ENCODE assay signal across 1 cellular context in the genomic region with DNA sequence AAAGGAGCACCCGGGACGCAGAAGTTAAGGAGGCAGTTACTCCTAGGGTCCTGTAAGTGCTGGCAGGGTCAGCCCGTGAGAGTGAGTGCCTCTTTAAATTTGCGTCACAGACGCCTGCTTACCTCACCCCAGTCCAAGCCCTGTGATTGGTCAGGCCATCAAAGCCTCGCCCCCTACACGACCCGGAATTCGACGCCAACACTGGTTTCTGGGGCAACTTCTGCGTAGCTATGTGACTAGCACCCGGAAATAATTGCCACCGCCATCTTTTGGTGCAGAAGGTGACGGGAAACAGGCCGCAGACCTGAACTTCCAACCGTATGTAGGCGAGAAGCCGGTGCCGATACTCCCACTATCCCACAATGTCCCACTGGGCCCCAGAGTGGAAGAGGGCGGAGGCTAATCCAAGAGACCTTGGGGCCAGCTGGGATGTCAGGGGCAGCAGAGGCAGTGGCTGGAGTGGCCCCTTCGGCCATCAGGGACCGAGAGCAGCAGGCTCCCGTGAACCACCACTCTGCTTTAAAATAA.
A peak's percentile ranks its signal among the peaks of the same experiment; 100 is the strongest.
TF ChIP-seq lines count a peak whose summit lies in the region.

A gene (plus strand): TSS at position 265 of the 528 bp plus-strand sequence. CDS start 98 bp downstream, at position 363.

TF ChIP-seq in K562, 482 proteins besides CTCF, POLR2A, EP300 and RAD21 (continued from another document and continues in another):
- TF ChIP-seq, protein P1, sequence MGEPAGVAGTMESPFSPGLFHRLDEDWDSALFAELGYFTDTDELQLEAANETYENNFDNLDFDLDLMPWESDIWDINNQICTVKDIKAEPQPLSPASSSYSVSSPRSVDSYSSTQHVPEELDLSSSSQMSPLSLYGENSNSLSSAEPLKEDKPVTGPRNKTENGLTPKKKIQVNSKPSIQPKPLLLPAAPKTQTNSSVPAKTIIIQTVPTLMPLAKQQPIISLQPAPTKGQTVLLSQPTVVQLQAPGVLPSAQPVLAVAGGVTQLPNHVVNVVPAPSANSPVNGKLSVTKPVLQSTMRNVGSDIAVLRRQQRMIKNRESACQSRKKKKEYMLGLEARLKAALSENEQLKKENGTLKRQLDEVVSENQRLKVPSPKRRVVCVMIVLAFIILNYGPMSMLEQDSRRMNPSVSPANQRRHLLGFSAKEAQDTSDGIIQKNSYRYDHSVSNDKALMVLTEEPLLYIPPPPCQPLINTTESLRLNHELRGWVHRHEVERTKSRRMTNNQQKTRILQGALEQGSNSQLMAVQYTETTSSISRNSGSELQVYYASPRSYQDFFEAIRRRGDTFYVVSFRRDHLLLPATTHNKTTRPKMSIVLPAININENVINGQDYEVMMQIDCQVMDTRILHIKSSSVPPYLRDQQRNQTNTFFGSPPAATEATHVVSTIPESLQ (CRISPR knock-in tag; IDR thresholded peaks at IDR 0.05): no peak
- TF ChIP-seq JUNB (CRISPR knock-in tag; conservative IDR thresholded peaks at IDR 0.05) (no peak), ZZZ3 (IDR thresholded peaks at IDR 0.05) (no peak), NFYB (IDR thresholded peaks at IDR 0.05; ENCODE audit: extremely low read depth, insufficient read length) (peak; percentile 42), MCM7 (IDR thresholded peaks at IDR 0.05) (no peak), TAF7 (tag; IDR thresholded peaks at IDR 0.05) (no peak), ZNF324 (CRISPR knock-in tag; IDR thresholded peaks at IDR 0.05) (no peak), HNRNPH1 (optimal IDR thresholded peaks at IDR 0.05; ENCODE audit: low read depth, low read length) (no peak), L3MBTL2 (IDR thresholded peaks at IDR 0.05) (peak; percentile 70), NFE2L1 (tag; IDR thresholded peaks at IDR 0.05; ENCODE audit: borderline replicate concordance, low read depth) (no peak), PPARD (CRISPR knock-in tag; IDR thresholded peaks at IDR 0.05) (no peak), NR1H2 (CRISPR knock-in tag; IDR thresholded peaks at IDR 0.05) (no peak), ZNF134 (CRISPR knock-in tag; conservative IDR thresholded peaks at IDR 0.05) (no peak), XRCC3 (IDR thresholded peaks at IDR 0.05) (no peak), HNRNPLL (IDR thresholded peaks at IDR 0.05; ENCODE audit: low read depth, low read length, poor library complexity, severe bottlenecking) (peak; percentile 57), SRSF1 (IDR thresholded peaks at IDR 0.05; ENCODE audit: low read depth, low read length) (no peak), CREB1 (IDR thresholded peaks at IDR 0.05) (peak; percentile 73), CREB1 (CRISPR knock-in tag; IDR thresholded peaks at IDR 0.05) (peak; percentile 84), TEAD1 (CRISPR knock-in tag; IDR thresholded peaks at IDR 0.05) (no peak), KDM5B (IDR thresholded peaks at IDR 0.05; ENCODE audit: insufficient replicate concordance, low read depth, low read length) (no peak), JUND (IDR thresholded peaks at IDR 0.05; ENCODE audit: borderline replicate concordance, low read depth, low read length) (no peak), JUND (tag; IDR thresholded peaks at IDR 0.05; ENCODE audit: borderline replicate concordance, low read depth, low read length) (no peak), PHF20 (IDR thresholded peaks at IDR 0.05; ENCODE audit: partially characterized antibody) (peak; percentile 71), PCBP1 (IDR thresholded peaks at IDR 0.05; ENCODE audit: low read depth, low read length, poor library complexity, severe bottlenecking) (no peak), SRSF3 (IDR thresholded peaks at IDR 0.05; ENCODE audit: insufficient read depth, low read length) (no peak), PHF21A (IDR thresholded peaks at IDR 0.05; ENCODE audit: borderline replicate concordance, low read depth) (no peak), RFX5 (IDR thresholded peaks at IDR 0.05; ENCODE audit: low read depth, low read length) (no peak), CREM (IDR thresholded peaks at IDR 0.05; ENCODE audit: low read depth) (peak; percentile 77), TRIM28 (IDR thresholded peaks at IDR 0.05) (no peak), HDAC1 (IDR thresholded peaks at IDR 0.05) (no peak), KAT8 (IDR thresholded peaks at IDR 0.05; ENCODE audit: low read depth) (no peak), NCOR1 (IDR thresholded peaks at IDR 0.05) (no peak), STAG1 (CRISPR knock-in tag; IDR thresholded peaks at IDR 0.05; ENCODE audit: borderline replicate concordance) (no peak), YY1 (IDR thresholded peaks at IDR 0.05; ENCODE audit: borderline replicate concordance in 1 of 3, control insufficient read depth in 1 of 3, extremely low read depth in 1 of 3, insufficient read depth in 3 of 3, insufficient read length in 1 of 3, insufficient replicate concordance in 2 of 3, low read depth in 1 of 3, low read length in 2 of 3) (peak in 1 of 3 experiments; percentile 72), KAT7 (CRISPR knock-in tag; IDR thresholded peaks at IDR 0.05; ENCODE audit: borderline replicate concordance) (no peak), ESRRB (CRISPR knock-in tag; IDR thresholded peaks at IDR 0.05; ENCODE audit: borderline replicate concordance) (no peak), ZNF707 (CRISPR knock-in tag; conservative IDR thresholded peaks at IDR 0.05) (no peak), ZNF696 (CRISPR knock-in tag; conservative IDR thresholded peaks at IDR 0.05) (no peak)
- TF ChIP-seq, protein P2, sequence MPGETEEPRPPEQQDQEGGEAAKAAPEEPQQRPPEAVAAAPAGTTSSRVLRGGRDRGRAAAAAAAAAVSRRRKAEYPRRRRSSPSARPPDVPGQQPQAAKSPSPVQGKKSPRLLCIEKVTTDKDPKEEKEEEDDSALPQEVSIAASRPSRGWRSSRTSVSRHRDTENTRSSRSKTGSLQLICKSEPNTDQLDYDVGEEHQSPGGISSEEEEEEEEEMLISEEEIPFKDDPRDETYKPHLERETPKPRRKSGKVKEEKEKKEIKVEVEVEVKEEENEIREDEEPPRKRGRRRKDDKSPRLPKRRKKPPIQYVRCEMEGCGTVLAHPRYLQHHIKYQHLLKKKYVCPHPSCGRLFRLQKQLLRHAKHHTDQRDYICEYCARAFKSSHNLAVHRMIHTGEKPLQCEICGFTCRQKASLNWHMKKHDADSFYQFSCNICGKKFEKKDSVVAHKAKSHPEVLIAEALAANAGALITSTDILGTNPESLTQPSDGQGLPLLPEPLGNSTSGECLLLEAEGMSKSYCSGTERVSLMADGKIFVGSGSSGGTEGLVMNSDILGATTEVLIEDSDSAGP (CRISPR knock-in tag; IDR thresholded peaks at IDR 0.05): peak; percentile 95
- TF ChIP-seq, protein P3, sequence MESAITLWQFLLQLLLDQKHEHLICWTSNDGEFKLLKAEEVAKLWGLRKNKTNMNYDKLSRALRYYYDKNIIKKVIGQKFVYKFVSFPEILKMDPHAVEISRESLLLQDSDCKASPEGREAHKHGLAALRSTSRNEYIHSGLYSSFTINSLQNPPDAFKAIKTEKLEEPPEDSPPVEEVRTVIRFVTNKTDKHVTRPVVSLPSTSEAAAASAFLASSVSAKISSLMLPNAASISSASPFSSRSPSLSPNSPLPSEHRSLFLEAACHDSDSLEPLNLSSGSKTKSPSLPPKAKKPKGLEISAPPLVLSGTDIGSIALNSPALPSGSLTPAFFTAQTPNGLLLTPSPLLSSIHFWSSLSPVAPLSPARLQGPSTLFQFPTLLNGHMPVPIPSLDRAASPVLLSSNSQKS (CRISPR knock-in tag; IDR thresholded peaks at IDR 0.05): no peak
- TF ChIP-seq, protein P4, sequence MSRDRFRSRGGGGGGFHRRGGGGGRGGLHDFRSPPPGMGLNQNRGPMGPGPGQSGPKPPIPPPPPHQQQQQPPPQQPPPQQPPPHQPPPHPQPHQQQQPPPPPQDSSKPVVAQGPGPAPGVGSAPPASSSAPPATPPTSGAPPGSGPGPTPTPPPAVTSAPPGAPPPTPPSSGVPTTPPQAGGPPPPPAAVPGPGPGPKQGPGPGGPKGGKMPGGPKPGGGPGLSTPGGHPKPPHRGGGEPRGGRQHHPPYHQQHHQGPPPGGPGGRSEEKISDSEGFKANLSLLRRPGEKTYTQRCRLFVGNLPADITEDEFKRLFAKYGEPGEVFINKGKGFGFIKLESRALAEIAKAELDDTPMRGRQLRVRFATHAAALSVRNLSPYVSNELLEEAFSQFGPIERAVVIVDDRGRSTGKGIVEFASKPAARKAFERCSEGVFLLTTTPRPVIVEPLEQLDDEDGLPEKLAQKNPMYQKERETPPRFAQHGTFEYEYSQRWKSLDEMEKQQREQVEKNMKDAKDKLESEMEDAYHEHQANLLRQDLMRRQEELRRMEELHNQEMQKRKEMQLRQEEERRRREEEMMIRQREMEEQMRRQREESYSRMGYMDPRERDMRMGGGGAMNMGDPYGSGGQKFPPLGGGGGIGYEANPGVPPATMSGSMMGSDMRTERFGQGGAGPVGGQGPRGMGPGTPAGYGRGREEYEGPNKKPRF (IDR thresholded peaks at IDR 0.05; ENCODE audit: low read depth, low read length): no peak
- TF ChIP-seq, protein P5, sequence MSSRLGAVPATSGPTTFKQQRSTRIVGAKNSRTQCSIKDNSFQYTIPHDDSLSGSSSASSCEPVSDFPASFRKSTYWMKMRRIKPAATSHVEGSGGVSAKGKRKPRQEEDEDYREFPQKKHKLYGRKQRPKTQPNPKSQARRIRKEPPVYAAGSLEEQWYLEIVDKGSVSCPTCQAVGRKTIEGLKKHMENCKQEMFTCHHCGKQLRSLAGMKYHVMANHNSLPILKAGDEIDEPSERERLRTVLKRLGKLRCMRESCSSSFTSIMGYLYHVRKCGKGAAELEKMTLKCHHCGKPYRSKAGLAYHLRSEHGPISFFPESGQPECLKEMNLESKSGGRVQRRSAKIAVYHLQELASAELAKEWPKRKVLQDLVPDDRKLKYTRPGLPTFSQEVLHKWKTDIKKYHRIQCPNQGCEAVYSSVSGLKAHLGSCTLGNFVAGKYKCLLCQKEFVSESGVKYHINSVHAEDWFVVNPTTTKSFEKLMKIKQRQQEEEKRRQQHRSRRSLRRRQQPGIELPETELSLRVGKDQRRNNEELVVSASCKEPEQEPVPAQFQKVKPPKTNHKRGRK (tag; IDR thresholded peaks at IDR 0.05): no peak
- TF ChIP-seq, protein P6, sequence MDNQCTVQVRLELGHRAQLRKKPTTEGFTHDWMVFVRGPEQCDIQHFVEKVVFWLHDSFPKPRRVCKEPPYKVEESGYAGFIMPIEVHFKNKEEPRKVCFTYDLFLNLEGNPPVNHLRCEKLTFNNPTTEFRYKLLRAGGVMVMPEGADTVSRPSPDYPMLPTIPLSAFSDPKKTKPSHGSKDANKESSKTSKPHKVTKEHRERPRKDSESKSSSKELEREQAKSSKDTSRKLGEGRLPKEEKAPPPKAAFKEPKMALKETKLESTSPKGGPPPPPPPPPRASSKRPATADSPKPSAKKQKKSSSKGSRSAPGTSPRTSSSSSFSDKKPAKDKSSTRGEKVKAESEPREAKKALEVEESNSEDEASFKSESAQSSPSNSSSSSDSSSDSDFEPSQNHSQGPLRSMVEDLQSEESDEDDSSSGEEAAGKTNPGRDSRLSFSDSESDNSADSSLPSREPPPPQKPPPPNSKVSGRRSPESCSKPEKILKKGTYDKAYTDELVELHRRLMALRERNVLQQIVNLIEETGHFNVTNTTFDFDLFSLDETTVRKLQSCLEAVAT (IDR thresholded peaks at IDR 0.05): no peak
- TF ChIP-seq, protein P7, sequence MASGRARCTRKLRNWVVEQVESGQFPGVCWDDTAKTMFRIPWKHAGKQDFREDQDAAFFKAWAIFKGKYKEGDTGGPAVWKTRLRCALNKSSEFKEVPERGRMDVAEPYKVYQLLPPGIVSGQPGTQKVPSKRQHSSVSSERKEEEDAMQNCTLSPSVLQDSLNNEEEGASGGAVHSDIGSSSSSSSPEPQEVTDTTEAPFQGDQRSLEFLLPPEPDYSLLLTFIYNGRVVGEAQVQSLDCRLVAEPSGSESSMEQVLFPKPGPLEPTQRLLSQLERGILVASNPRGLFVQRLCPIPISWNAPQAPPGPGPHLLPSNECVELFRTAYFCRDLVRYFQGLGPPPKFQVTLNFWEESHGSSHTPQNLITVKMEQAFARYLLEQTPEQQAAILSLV (tag; IDR thresholded peaks at IDR 0.05): no peak
- TF ChIP-seq, protein P8, sequence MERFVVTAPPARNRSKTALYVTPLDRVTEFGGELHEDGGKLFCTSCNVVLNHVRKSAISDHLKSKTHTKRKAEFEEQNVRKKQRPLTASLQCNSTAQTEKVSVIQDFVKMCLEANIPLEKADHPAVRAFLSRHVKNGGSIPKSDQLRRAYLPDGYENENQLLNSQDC (CRISPR knock-in tag; IDR thresholded peaks at IDR 0.05): no peak
- TF ChIP-seq, protein P9, sequence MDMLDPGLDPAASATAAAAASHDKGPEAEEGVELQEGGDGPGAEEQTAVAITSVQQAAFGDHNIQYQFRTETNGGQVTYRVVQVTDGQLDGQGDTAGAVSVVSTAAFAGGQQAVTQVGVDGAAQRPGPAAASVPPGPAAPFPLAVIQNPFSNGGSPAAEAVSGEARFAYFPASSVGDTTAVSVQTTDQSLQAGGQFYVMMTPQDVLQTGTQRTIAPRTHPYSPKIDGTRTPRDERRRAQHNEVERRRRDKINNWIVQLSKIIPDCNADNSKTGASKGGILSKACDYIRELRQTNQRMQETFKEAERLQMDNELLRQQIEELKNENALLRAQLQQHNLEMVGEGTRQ (CRISPR knock-in tag; IDR thresholded peaks at IDR 0.05): no peak
- TF ChIP-seq, protein P10, sequence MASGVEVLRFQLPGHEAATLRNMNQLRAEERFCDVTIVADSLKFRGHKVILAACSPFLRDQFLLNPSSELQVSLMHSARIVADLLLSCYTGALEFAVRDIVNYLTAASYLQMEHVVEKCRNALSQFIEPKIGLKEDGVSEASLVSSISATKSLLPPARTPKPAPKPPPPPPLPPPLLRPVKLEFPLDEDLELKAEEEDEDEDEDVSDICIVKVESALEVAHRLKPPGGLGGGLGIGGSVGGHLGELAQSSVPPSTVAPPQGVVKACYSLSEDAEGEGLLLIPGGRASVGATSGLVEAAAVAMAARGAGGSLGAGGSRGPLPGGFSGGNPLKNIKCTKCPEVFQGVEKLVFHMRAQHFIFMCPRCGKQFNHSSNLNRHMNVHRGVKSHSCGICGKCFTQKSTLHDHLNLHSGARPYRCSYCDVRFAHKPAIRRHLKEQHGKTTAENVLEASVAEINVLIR (CRISPR knock-in tag; IDR thresholded peaks at IDR 0.05): peak; percentile 32; the same call in 1 of the 2 replicates
- TF ChIP-seq, protein P11, sequence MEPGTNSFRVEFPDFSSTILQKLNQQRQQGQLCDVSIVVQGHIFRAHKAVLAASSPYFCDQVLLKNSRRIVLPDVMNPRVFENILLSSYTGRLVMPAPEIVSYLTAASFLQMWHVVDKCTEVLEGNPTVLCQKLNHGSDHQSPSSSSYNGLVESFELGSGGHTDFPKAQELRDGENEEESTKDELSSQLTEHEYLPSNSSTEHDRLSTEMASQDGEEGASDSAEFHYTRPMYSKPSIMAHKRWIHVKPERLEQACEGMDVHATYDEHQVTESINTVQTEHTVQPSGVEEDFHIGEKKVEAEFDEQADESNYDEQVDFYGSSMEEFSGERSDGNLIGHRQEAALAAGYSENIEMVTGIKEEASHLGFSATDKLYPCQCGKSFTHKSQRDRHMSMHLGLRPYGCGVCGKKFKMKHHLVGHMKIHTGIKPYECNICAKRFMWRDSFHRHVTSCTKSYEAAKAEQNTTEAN (CRISPR knock-in tag; IDR thresholded peaks at IDR 0.05): no peak
- TF ChIP-seq, protein P12, sequence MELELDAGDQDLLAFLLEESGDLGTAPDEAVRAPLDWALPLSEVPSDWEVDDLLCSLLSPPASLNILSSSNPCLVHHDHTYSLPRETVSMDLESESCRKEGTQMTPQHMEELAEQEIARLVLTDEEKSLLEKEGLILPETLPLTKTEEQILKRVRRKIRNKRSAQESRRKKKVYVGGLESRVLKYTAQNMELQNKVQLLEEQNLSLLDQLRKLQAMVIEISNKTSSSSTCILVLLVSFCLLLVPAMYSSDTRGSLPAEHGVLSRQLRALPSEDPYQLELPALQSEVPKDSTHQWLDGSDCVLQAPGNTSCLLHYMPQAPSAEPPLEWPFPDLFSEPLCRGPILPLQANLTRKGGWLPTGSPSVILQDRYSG (tag; conservative IDR thresholded peaks at IDR 0.05; ENCODE audit: low read depth): no peak
